In the genomic region with DNA sequence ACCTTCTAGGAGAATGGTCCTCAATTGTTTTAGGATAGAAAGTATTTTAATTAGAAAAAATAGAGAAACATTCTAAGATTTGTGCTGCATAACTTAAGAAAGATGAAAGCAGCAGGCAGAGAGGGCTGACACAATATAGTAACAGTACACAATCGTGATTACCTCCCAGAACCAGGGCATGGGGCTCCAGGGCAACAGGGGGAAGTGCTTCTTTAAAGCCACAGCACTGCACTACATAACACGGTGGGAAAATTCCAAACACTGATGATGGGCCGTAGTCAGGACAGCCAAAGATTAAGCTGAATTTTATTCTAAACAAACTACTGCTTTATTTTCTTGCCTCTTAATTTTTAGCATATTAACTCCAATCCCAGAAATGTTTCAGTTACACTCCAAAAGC, we compare ENCODE assay signal across 20 cellular contexts.
"Had no signal": no experiment of that assay in that cellular context is flagged by ENCODE, and none has a peak within 500 bp of the region (broad histone marks: within the 10 kb centered on the region; RNA-seq: fewer than 3 reads in every experiment).

No MANE protein-coding gene starts in this region.

- H3K9me3 Mint-ChIP-seq: activated CD4-positive, alpha-beta memory T cell treated with anti-CD3 and anti-CD28 coated beads for 36 hours; activated naive CD4-positive, alpha-beta T cell treated with anti-CD3 and anti-CD28 coated beads for 36 hours; activated T-helper 17 cell treated with anti-CD3 and anti-CD28 coated beads, Interleukin-2, amount 50 U/mL, for 72 hours; T-helper 1 cell treated with Interleukin-12 subunit alpha and Interleukin-12 subunit beta and Interleukin-4 antibody, amounts not matched to agents 30 μg/mL and 1 μg/mL, for 36 hours had no signal

- H3K27me3 Mint-ChIP-seq: activated CD4-positive, alpha-beta memory T cell treated with anti-CD3 and anti-CD28 coated beads for 36 hours; activated naive CD8-positive, alpha-beta T cell; activated T-helper 17 cell treated with anti-CD3 and anti-CD28 coated beads, Interleukin-2, amount 50 U/mL, for 72 hours had no signal

- H3K4me3 Mint-ChIP-seq: activated CD4-positive, alpha-beta memory T cell treated with anti-CD3 and anti-CD28 coated beads for 36 hours; activated naive CD4-positive, alpha-beta T cell treated with anti-CD3 and anti-CD28 coated beads for 36 hours; activated naive CD8-positive, alpha-beta T cell; activated T-helper 17 cell treated with anti-CD3 and anti-CD28 coated beads, Interleukin-2, amount 50 U/mL, for 72 hours; T-helper 1 cell treated with Interleukin-12 subunit alpha and Interleukin-12 subunit beta and Interleukin-4 antibody, amounts not matched to agents 30 μg/mL and 1 μg/mL, for 36 hours had no signal

- H3K27ac Mint-ChIP-seq: activated CD4-positive, alpha-beta memory T cell treated with anti-CD3 and anti-CD28 coated beads for 36 hours; activated naive CD4-positive, alpha-beta T cell treated with anti-CD3 and anti-CD28 coated beads for 36 hours; activated naive CD8-positive, alpha-beta T cell; activated T-helper 17 cell treated with anti-CD3 and anti-CD28 coated beads, Interleukin-2, amount 50 U/mL, for 72 hours; T-helper 1 cell treated with Interleukin-12 subunit alpha and Interleukin-12 subunit beta and Interleukin-4 antibody, amounts not matched to agents 30 μg/mL and 1 μg/mL, for 36 hours had no signal

- FAIRE-seq: RCC 7860 had no signal

- DNase-seq: activated CD4-positive, alpha-beta memory T cell treated with anti-CD3 and anti-CD28 coated beads for 36 hours; activated CD4-positive, alpha-beta T cell treated with anti-CD3 and anti-CD28 coated beads for 48 hours; activated CD4-positive, CD25-positive, alpha-beta regulatory T cell treated with anti-CD3 and anti-CD28 coated beads, Interleukin-2, amount 50 U/mL, for 72 hours; activated gamma-delta T cell; activated naive CD4-positive, alpha-beta T cell treated with anti-CD3 and anti-CD28 coated beads for 36 hours; activated T-cell treated with anti-CD3 and anti-CD28 coated beads for 4 hours; activated T-cell treated with anti-CD3 and anti-CD28 coated beads, Interleukin-2, amount 50 U/mL, for 48 hours; cerebellar nuclear complex; MM.1S; NCI-H1105; NCI-H1436; NCI-H1694 treated with DMSO at 0.1 percent for 48 hours; NCI-H2029 treated with DMSO at 0.1 percent for 48 hours; NCI-H510A treated with DMSO at 0.1 percent for 48 hours; PC-3; SHP77 had no signal

- ATAC-seq: activated T-helper 17 cell treated with anti-CD3 and anti-CD28 coated beads, Interleukin-2, amount 50 U/mL, for 72 hours; PC-3 had no signal
